Comparison of ENCODE assay signal across 1 cellular context in genomic region chr5:55450050-55450765, GRCh38.
TF ChIP-seq lines count a peak whose summit lies in the region.

No MANE protein-coding gene starts in this region.

TF ChIP-seq in IMR-90, 13 proteins besides CTCF, POLR2A, EP300 and RAD21:
- no peak for TF ChIP-seq SMC3 (IDR thresholded peaks at IDR 0.05; ENCODE audit: low read depth, low read length)
- TF ChIP-seq FOS (IDR thresholded peaks at IDR 0.05; ENCODE audit: low read depth, low read length) = no peak
- no peak for TF ChIP-seq BHLHE40 (IDR thresholded peaks at IDR 0.05; ENCODE audit: low read depth, low read length)
- TF ChIP-seq, protein P1, sequence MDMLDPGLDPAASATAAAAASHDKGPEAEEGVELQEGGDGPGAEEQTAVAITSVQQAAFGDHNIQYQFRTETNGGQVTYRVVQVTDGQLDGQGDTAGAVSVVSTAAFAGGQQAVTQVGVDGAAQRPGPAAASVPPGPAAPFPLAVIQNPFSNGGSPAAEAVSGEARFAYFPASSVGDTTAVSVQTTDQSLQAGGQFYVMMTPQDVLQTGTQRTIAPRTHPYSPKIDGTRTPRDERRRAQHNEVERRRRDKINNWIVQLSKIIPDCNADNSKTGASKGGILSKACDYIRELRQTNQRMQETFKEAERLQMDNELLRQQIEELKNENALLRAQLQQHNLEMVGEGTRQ (IDR thresholded peaks at IDR 0.05; ENCODE audit: low read depth, low read length) = no peak
- TF ChIP-seq MAZ (IDR thresholded peaks at IDR 0.05; ENCODE audit: borderline replicate concordance, low read depth, low read length) = no peak
- TF ChIP-seq RFX5 (IDR thresholded peaks at IDR 0.05; ENCODE audit: low read depth, low read length) = no peak
- TF ChIP-seq CEBPB (IDR thresholded peaks at IDR 0.05; ENCODE audit: low read depth, low read length) = no peak
TF ChIP-seq in IMR-90: peak in this region for 0.
